In genomic region chr14:99605299-99605961, GRCh38 we compare ENCODE assay signal across 8 cellular contexts. TPM values are rescaled to one million over a fixed set of nuclear protein-coding genes. Genes with fewer than 3 reads are reported as not detected.
DNase-seq lines count a peak whose midpoint lies in the region; TF ChIP-seq lines count a peak whose summit lies in the region.

No MANE protein-coding gene starts in this region.

- peak overlapping the region; percentile 84 to 91 (median 88) for H3K27ac ChIP-seq in Peyer's patch
- no peak overlapping the region for H3K27ac ChIP-seq in subcutaneous abdominal adipose tissue (ENCODE audit: low read depth, low read length)

- peaks cover 33% of the 10 kb centered on the region for H3K4me1 Mint-ChIP-seq in neural crest cell

- TF ChIP-seq CTCF in GM13976 (IDR thresholded peaks at IDR 0.05; ENCODE audit: borderline replicate concordance, control extremely low read depth, extremely low read depth, insufficient read depth, missing control alignments) = no peak
- peak in 1 of 6 experiments; percentile 1 for TF ChIP-seq CTCF in Peyer's patch (IDR thresholded peaks at IDR 0.05)
- TF ChIP-seq CTCF in fibroblast of pulmonary artery (IDR thresholded peaks at IDR 0.05; ENCODE audit: low read length, missing control alignments) = no peak
- TF ChIP-seq CTCF in neural crest cell (conservative IDR thresholded peaks at IDR 0.05) = peak; percentile 21

- no peaks in the 10 kb centered on the region for H3K36me3 ChIP-seq in Peyer's patch
- no peaks in the 10 kb centered on the region for H3K36me3 ChIP-seq in subcutaneous abdominal adipose tissue (ENCODE audit: control insufficient read depth in 5 of 5, insufficient read depth in 5 of 5, low read length in 5 of 5)

- no peaks in the 10 kb centered on the region for H3K36me3 Mint-ChIP-seq in neural crest cell (ENCODE audit: low read depth)

- DNase-seq in GM13976 (ENCODE audit: low spot score) (peak; percentile 82), Peyer's patch (peak; percentile 67 to 90 (median 80)), fibroblast of pulmonary artery (ENCODE audit: low read depth) (peak; percentile 48), neural crest cell (ENCODE audit: low read depth, low spot score) (peak; percentile 44), GF-D8 (lab: John Stamatoyannopoulos, UW) (no peak)
- DNase-seq in Jurkat, Clone E6-1 (ENCODE audit: low read depth, low spot score) = peak; percentile 82
- DNase-seq in activated T-helper 1 cell treated with anti-CD3 and anti-CD28 coated beads, Interleukin-2, amount 50 U/mL, for 16 hours (ENCODE audit: low read depth in 1 of 2, low spot score in 1 of 2) = peak; percentile 65 to 72

- H3K9ac ChIP-seq in subcutaneous abdominal adipose tissue (ENCODE audit: low read length in 5 of 5) = peak overlapping the region in 4 of 5 donors; percentile 57 to 79 (median 67)

- peak overlapping the region; percentile 87 for H3K4me3 ChIP-seq in Jurkat, Clone E6-1 (ENCODE audit: low read length)
- H3K4me3 ChIP-seq in Peyer's patch (peak overlapping the region; percentile 66 to 90 (median 74)), fibroblast of pulmonary artery (replicated peaks; ENCODE audit: low read depth, low read length) (peak overlapping the region; percentile 70), subcutaneous abdominal adipose tissue (ENCODE audit: low read depth in 1 of 5, low read length in 5 of 5) (peak overlapping the region; percentile 65 to 81 (median 74))

- no peaks in the 10 kb centered on the region for H3K27me3 ChIP-seq in Peyer's patch
- H3K27me3 ChIP-seq in subcutaneous abdominal adipose tissue (ENCODE audit: control insufficient read depth in 5 of 5, insufficient read depth in 4 of 5, low read length in 5 of 5) = peaks cover 0 to 3% (median 0%) of the 10 kb centered on the region in 5 donors

- peak overlapping the region; percentile 94 for H3K4me3 Mint-ChIP-seq in neural crest cell

- peak; percentile 25 to 44 for TF ChIP-seq POLR2A in Peyer's patch (IDR thresholded peaks at IDR 0.05)

- H3K27me3 Mint-ChIP-seq in neural crest cell (ENCODE audit: low read depth) = peaks cover 36% of the 10 kb centered on the region

- in situ Hi-C loops in GM13976 (cut with MboI; ENCODE audit: low sequenced_read_pairs, unreplicated experiment) = no loop called here

- peak overlapping the region; percentile 96 for H3K27ac Mint-ChIP-seq in neural crest cell (ENCODE audit: unreplicated experiment)

- no peaks in the 10 kb centered on the region for H3K9me3 Mint-ChIP-seq in neural crest cell

- H3K4me1 ChIP-seq in Peyer's patch = peaks cover 0 to 37% (median 9%) of the 10 kb centered on the region in 4 donors
- peaks cover 0 to 45% (median 32%) of the 10 kb centered on the region in 5 donors for H3K4me1 ChIP-seq in subcutaneous abdominal adipose tissue (ENCODE audit: control insufficient read depth in 5 of 5, insufficient read depth in 5 of 5, low read length in 5 of 5)

- H3K9me3 ChIP-seq in Peyer's patch (no peaks in the 10 kb centered on the region), subcutaneous abdominal adipose tissue (ENCODE audit: control insufficient read depth in 5 of 5, low read length in 5 of 5) (no peaks in the 10 kb centered on the region)

RNA-seq across cellular contexts. Expression of gene CCDC85C, which starts 1.4 kb away (rescaled TPM):
- 24.5 TPM for polyA plus RNA-seq in Jurkat, Clone E6-1 (2012; ENCODE audit: insufficient read depth, insufficient read length)
- total RNA-seq in Peyer's patch (10 to 100 TPM; 19.8 to 98.1 (median 78.8) TPM), neural crest cell (31.4 and 32.3 TPM in 2 replicates)

RNA-seq across cellular contexts. Expression of gene HHIPL1, which starts 39.5 kb away (rescaled TPM):
- not detected for polyA plus RNA-seq in Jurkat, Clone E6-1 (2012; ENCODE audit: insufficient read depth, insufficient read length)
- total RNA-seq in Peyer's patch (1 to 10 TPM in 2 of 4 donors, under 1 TPM in 2; 0.88 to 2.5 (median 1.0) TPM), neural crest cell (2.3 and 2.5 TPM in 2 replicates)
